In the genomic region with DNA sequence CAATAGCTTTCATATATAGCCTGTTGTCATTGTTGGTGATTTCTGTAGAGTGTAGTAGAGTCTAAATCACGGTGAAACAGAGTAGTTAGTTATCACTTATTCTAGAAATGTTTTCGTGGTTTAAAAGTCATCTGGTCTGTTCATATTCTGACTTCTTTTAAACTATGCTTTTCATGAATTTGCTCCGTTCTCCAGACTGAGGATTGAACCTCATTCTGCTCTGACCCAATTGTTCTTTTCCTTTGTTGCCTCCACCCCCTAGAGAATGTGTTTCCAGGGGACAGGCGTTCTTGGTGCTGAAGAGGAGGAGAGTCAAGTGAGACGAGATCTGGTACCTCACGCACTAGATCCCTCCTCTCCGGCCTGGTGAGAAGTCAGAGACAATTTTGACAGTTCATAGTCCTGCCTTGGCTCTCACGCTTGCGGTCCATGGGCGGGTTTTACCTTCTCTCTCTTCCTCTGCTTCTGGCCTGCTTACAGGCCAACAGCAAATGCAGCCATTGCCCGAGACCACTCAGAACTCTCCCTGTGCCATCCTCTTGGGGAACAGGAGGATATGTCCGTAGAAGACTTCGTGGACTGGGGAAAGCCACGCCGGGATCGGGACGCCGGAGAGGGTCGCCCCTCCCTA, we compare ENCODE assay signal across 8 cellular contexts. TPM values are rescaled to one million over a fixed set of nuclear protein-coding genes. Genes with fewer than 3 reads are reported as not detected.
DNase-seq lines count a peak whose midpoint lies in the region; ATAC-seq, FAIRE-seq and TF ChIP-seq lines count a peak whose summit lies in the region.

No MANE protein-coding gene starts in this region.

- H3K27me3 Mint-ChIP-seq in effector memory CD8-positive, alpha-beta T cell = no peaks in the 10 kb centered on the region

- no peaks in the 10 kb centered on the region for H3K9me3 Mint-ChIP-seq in effector memory CD8-positive, alpha-beta T cell

- H3K4me3 ChIP-seq in BJ (ENCODE audit: low read depth, low read length) (peak overlapping the region; percentile 88), mononuclear cell (ENCODE audit: low read length) (peak overlapping the region; percentile 64)

- FAIRE-seq in urothelium cell line (lab: Jason Lieb, UNC) = no peak

- H3K27ac Mint-ChIP-seq in effector memory CD8-positive, alpha-beta T cell = peak overlapping the region; percentile 92 to 94

- H3K4me3 Mint-ChIP-seq in effector memory CD8-positive, alpha-beta T cell = peak overlapping the region; percentile 83

- CTCF ChIA-PET in BJ (lab: Yijun Ruan, JAX) = no interaction called here

- H3K27me3 ChIP-seq in BJ (ENCODE audit: control insufficient read depth, insufficient read depth, low read length) (no peaks in the 10 kb centered on the region), mononuclear cell (ENCODE audit: insufficient read depth, low read length) (no peaks in the 10 kb centered on the region)

- DNase-seq in BJ (ENCODE audit: low read depth) (no peak), NCI-H2107 treated with DMSO at 0.1 percent for 48 hours (lab: John Stamatoyannopoulos, UW; ENCODE audit: unreplicated experiment) (peak; percentile 86), urothelium cell line (ENCODE audit: low spot score) (peak; percentile 54)
- peak; percentile 67 to 70 (median 67) for DNase-seq in effector memory CD8-positive, alpha-beta T cell

- peak; percentile 67 for ATAC-seq in GM18861 (IDR thresholded peaks at IDR 0.05; ENCODE audit: unreplicated experiment)
- peak; percentile 59 for ATAC-seq in HG03039 (IDR thresholded peaks at IDR 0.05; ENCODE audit: unreplicated experiment)
- peak; percentile 64 for ATAC-seq in effector memory CD8-positive, alpha-beta T cell (replicated peaks)

- TF ChIP-seq CTCF in BJ (IDR thresholded peaks at IDR 0.05; ENCODE audit: insufficient read depth, low read depth, low read length) (no peak), VCaP (conservative IDR thresholded peaks at IDR 0.05) (no peak)

- no peaks in the 10 kb centered on the region for H3K9me3 ChIP-seq in mononuclear cell (ENCODE audit: low read depth, low read length)

- POLR2A ChIA-PET in BJ (lab: Charles Lee) = no interaction called here

- H3K27ac ChIP-seq in VCaP = peak overlapping the region; percentile 94

- no peaks in the 10 kb centered on the region for H3K36me3 ChIP-seq in BJ (ENCODE audit: control insufficient read depth, insufficient read depth, low read length)

- peaks cover 33% of the 10 kb centered on the region for H3K36me3 Mint-ChIP-seq in effector memory CD8-positive, alpha-beta T cell (ENCODE audit: insufficient read depth)

- H3K4me1 Mint-ChIP-seq in effector memory CD8-positive, alpha-beta T cell (ENCODE audit: low read depth in 2 of 2) = peaks cover 27 to 41% of the 10 kb centered on the region in 2 donors

- peaks cover 42% of the 10 kb centered on the region for H3K4me1 ChIP-seq in mononuclear cell (ENCODE audit: insufficient read depth, low read length)

RNA-seq across cellular contexts. Expression of a gene that starts 0.6 kb away (rescaled TPM):
- 4.1 and 8.5 TPM in 2 replicates for polyA plus RNA-seq in BJ (2011; rRNA removed)
- 18.8 and 19.1 TPM in 2 replicates for polyA minus RNA-seq in BJ (2011; rRNA and poly(A)+ RNA removed)
- total RNA-seq in mononuclear cell = 134 TPM

RNA-seq across cellular contexts. Expression of a gene that starts 59.9 kb away (rescaled TPM):
- polyA plus RNA-seq in BJ (2011; rRNA removed) = 2.5 and 2.6 TPM in 2 replicates
- polyA minus RNA-seq in BJ (2011; rRNA and poly(A)+ RNA removed) = not detected in 2 replicates
- total RNA-seq in mononuclear cell = not detected
